Comparison of ENCODE assay signal across 9 cellular contexts in genomic region chr2:20015482-20016083, GRCh38. TPM values are rescaled to one million over a fixed set of nuclear protein-coding genes. Genes with fewer than 3 reads are reported as not detected.
DNase-seq lines count a peak whose midpoint lies in the region; ATAC-seq and TF ChIP-seq lines count a peak whose summit lies in the region.
"Had no signal": no experiment of that assay in that cellular context is flagged by ENCODE, and none has a peak within 500 bp of the region (broad histone marks: within the 10 kb centered on the region; RNA-seq: fewer than 3 reads in every experiment).

No MANE protein-coding gene starts in this region.

- DNase-seq in DND-41 (no peak), HuH-7.5 (ENCODE audit: low spot score) (peak; percentile 58), OCI-LY7 (ENCODE audit: low spot score) (peak; percentile 57), endothelial cell (ENCODE audit: low spot score) (peak; percentile 32), mucosa of descending colon (no peak)

- no peak overlapping the region for H3K4me3 ChIP-seq in DND-41 (ENCODE audit: low read depth in 1 of 2, low read length in 2 of 2)
- no peak overlapping the region for H3K4me3 ChIP-seq in OCI-LY7 (ENCODE audit: low read depth, low read length, poor library complexity, severe bottlenecking)
- H3K4me3 ChIP-seq in mucosa of descending colon, result no peak overlapping the region

- H3K4me1 Mint-ChIP-seq in endothelial cell (ENCODE audit: unreplicated experiment), result peaks cover 14% of the 10 kb centered on the region

- CTCF ChIA-PET in OCI-LY7 (lab: Charles Lee; ENCODE audit: unreplicated experiment), result interaction anchor here (0.7 kb wide), 1 partner anchor 79 kb away, joined by 4 read pairs; no protein-coding TSS in a partner anchor

- no peak overlapping the region for H3K4me2 ChIP-seq in DND-41 (ENCODE audit: insufficient read depth, low read length)
- no peak overlapping the region for H3K4me2 ChIP-seq in OCI-LY7 (ENCODE audit: low read length)

- H3K4me1 ChIP-seq in DND-41 (ENCODE audit: insufficient read depth, low read length) (no peaks in the 10 kb centered on the region), OCI-LY7 (ENCODE audit: insufficient read depth, low read length, poor library complexity, severe bottlenecking) (no peaks in the 10 kb centered on the region), mucosa of descending colon (ENCODE audit: low read depth) (peaks cover 9% of the 10 kb centered on the region)

- H3K9me3 Mint-ChIP-seq in endothelial cell (ENCODE audit: unreplicated experiment), result peaks cover 8% of the 10 kb centered on the region

- H3K9me2 ChIP-seq in OCI-LY7 (ENCODE audit: insufficient read depth, low read length), result no peaks in the 10 kb centered on the region

- H3K27ac ChIP-seq in DND-41 (ENCODE audit: low read length) (no peak overlapping the region), OCI-LY7 (ENCODE audit: low read depth, low read length, poor library complexity, severe bottlenecking) (no peak overlapping the region)

- H2AFZ ChIP-seq in DND-41 (ENCODE audit: low read depth, low read length) (no peak overlapping the region), OCI-LY7 (ENCODE audit: low read length) (no peak overlapping the region)

- H4K20me1 ChIP-seq in DND-41 (ENCODE audit: insufficient read depth, low read length), result no peaks in the 10 kb centered on the region
- no peaks in the 10 kb centered on the region for H4K20me1 ChIP-seq in OCI-LY7 (ENCODE audit: insufficient read depth, low read length)

- H3K27ac Mint-ChIP-seq in endothelial cell (ENCODE audit: unreplicated experiment), result no peak overlapping the region

- H3K36me3 ChIP-seq in DND-41 (ENCODE audit: insufficient read depth, low read length) (no peaks in the 10 kb centered on the region), OCI-LY7 (ENCODE audit: insufficient read depth, low read length) (no peaks in the 10 kb centered on the region), mucosa of descending colon (ENCODE audit: low read depth) (no peaks in the 10 kb centered on the region)

- peaks cover 10% of the 10 kb centered on the region for H3K36me3 Mint-ChIP-seq in endothelial cell (ENCODE audit: low read depth, unreplicated experiment)

- TF ChIP-seq CTCF in DND-41 (IDR thresholded peaks at IDR 0.05; ENCODE audit: borderline replicate concordance, extremely low read depth, low read length, poor library complexity, severe bottlenecking) (peak; percentile 62), OCI-LY7 (conservative IDR thresholded peaks at IDR 0.05; ENCODE audit: low read length) (peak; percentile 80), endothelial cell (IDR thresholded peaks at IDR 0.05; ENCODE audit: unreplicated experiment) (peak; percentile 87), mucosa of descending colon (IDR thresholded peaks at IDR 0.05) (no peak)

- H3K27me3 Mint-ChIP-seq in endothelial cell (ENCODE audit: unreplicated experiment), result no peaks in the 10 kb centered on the region

- BruUV-seq in OCI-LY7 (replicated peaks; lab: Mats Ljungman, UMichigan), result no TSS peak

- intact Hi-C loops in OCI-LY7 (cut with micrococcal nuclease; ENCODE audit: unreplicated experiment) (loop anchor here (1.0 to 5.0 kb wide), 2 partner anchors 58 to 83 kb away; no protein-coding TSS in a partner anchor), mucosa of descending colon (cut with DNase I, micrococcal nuclease) (loop anchor here in 1 of 2 donors (5.0 kb wide), 1 partner anchor 82 kb away; no protein-coding TSS in a partner anchor)

- H3K4me3 Mint-ChIP-seq in endothelial cell (ENCODE audit: unreplicated experiment), result no peak overlapping the region

- H3K27me3 ChIP-seq in DND-41 (ENCODE audit: insufficient read depth, low read length, poor library complexity), result no peaks in the 10 kb centered on the region

- POLR2A ChIA-PET in OCI-LY7 (lab: Charles Lee), result interaction anchor here (0.5 to 1.1 kb wide), 4 partner anchors 26 to 317 kb away, joined by 3 to 6 read pairs (median 3); no protein-coding TSS in a partner anchor

- H3K9me3 ChIP-seq in DND-41 (ENCODE audit: insufficient read depth, low read length, severe bottlenecking), result no peaks in the 10 kb centered on the region
- H3K9me3 ChIP-seq in OCI-LY7 (ENCODE audit: low read length), result no peaks in the 10 kb centered on the region
- no peaks in the 10 kb centered on the region for H3K9me3 ChIP-seq in mucosa of descending colon

- H3K9ac ChIP-seq in DND-41 (ENCODE audit: low read depth, low read length), result no peak overlapping the region

- H3K79me2 ChIP-seq in DND-41 (ENCODE audit: insufficient read depth, low read length), result no peaks in the 10 kb centered on the region
- no peaks in the 10 kb centered on the region for H3K79me2 ChIP-seq in OCI-LY7 (ENCODE audit: insufficient read depth, low read depth, low read length)

- ATAC-seq in DND-41 (ENCODE audit: insufficient read depth, low read depth) (peak; percentile 45; the same call in 1 of the 3 replicates), mucosa of descending colon (peak; percentile 59), HG03095 (IDR thresholded peaks at IDR 0.05; ENCODE audit: unreplicated experiment) (no peak), HG02938 (IDR thresholded peaks at IDR 0.05; ENCODE audit: unreplicated experiment) (no peak), GM21360 (IDR thresholded peaks at IDR 0.05; ENCODE audit: unreplicated experiment) (no peak)

RNA-seq across cellular contexts. Expression of gene MATN3, which starts 3.1 kb away (rescaled TPM):
- total RNA-seq in OCI-LY7 (2014; rRNA removed; shearing (Covaris generic)), result not detected in 2 replicates
- total RNA-seq in OCI-LY7 (2022) (not detected in 2 replicates), endothelial cell (ENCODE audit: unreplicated experiment) (8.9 TPM), mucosa of descending colon (under 1 TPM in 2 of 3 donors, not detected in 1; 0.70 to 0.89 TPM)
- total RNA-seq: T-helper 1 cell treated with Interleukin-12 subunit alpha and Interleukin-12 subunit beta and Interleukin-4 antibody, amounts not matched to agents 30 ng/mL and 1 ng/mL, for 36 hours had no signal

RNA-seq across cellular contexts. Expression of gene WDR35, which starts 25.7 kb away (rescaled TPM):
- total RNA-seq in OCI-LY7 (2014; rRNA removed; shearing (Covaris generic)), result 0.05 and 0.06 TPM in 2 replicates
- total RNA-seq in OCI-LY7 (2022) (1.5 and 2.2 TPM in 2 replicates), endothelial cell (ENCODE audit: unreplicated experiment) (10.3 TPM), mucosa of descending colon (1 to 10 TPM; 1.9 to 8.8 (median 2.7) TPM)

RNA-seq across cellular contexts. Expression of gene LAPTM4A, which starts 35.8 kb away (rescaled TPM):
- 6.5 and 8.4 TPM in 2 replicates for total RNA-seq in OCI-LY7 (2014; rRNA removed; shearing (Covaris generic))
- 26.2 and 29.2 TPM in 2 replicates for total RNA-seq in OCI-LY7 (2022)
- total RNA-seq in endothelial cell (ENCODE audit: unreplicated experiment), result 264 TPM
- total RNA-seq in mucosa of descending colon, result 100 to 1,000 TPM; 160 to 210 (median 181) TPM

Comparison
In these comparisons a context has a peak if more than half of its experiments do, and no peak if none do; other contexts are left out.
1. ATAC-seq: peak in DND-41 (single experiment) and mucosa of descending colon (single experiment); none in HG03095 (single experiment), HG02938 (single experiment) and GM21360 (single experiment).
2. DNase-seq: peak in HuH-7.5 (single experiment), OCI-LY7 (single experiment) and endothelial cell (single experiment); none in DND-41 (single experiment) and mucosa of descending colon (0 of 3).